17 cellular contexts compared by ENCODE assay signal in the genomic region with DNA sequence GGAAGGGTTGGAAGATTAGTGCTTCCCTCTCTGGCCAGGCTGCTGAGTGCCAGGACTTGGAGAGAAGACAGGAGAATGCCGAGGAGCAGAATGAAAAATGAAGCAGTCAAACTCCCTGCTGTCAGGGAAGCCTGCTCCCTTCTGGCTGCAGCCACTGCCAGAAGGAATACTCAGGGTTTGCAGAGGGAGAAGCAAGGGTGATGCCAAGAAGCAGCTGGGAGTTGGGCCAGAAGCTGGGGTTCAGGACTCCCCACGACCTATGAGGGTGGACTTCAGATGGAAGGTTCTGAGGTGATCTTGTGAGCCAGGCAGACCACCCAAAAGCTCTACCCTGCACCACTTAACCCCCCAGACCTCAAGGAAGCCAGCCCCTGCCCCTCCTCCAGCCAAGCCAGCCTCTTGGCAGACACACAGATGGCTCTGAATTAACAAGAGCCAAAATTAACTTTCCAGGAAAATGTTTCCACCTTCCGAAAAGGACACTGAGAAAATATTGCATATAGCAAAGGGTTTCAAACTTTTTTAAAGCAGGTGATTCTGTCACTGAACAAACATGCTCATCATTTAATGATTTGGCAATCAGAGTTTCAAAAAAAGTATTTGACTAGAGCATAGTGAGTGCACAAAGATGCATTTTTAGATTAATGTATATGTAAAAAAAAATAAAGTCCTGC.
DNase-seq lines count a peak whose midpoint lies in the region; ATAC-seq lines count a peak whose summit lies in the region.
"Had no signal": no experiment of that assay in that cellular context is flagged by ENCODE, and none has a peak within 500 bp of the region (broad histone marks: within the 10 kb centered on the region; RNA-seq: fewer than 3 reads in every experiment).

No MANE protein-coding gene starts in this region.

- no peaks in the 10 kb centered on the region for H3K9me3 ChIP-seq in MG63
- H3K9me3 ChIP-seq: SJSA1, upper lobe of right lung had no signal

- no peaks in the 10 kb centered on the region for H3K36me3 ChIP-seq in MG63
- H3K36me3 ChIP-seq: SJSA1, spleen, upper lobe of right lung had no signal

- DNase-seq in D341Med (ENCODE audit: low spot score) = peak; percentile 27
- peak; percentile 49 for DNase-seq in MG63
- peak; percentile 16 to 32 for DNase-seq in hippocampal formation (lab: John Stamatoyannopoulos, UW)
- peak; percentile 69 for DNase-seq in posterior vena cava (ENCODE audit: low spot score)
- no peak for DNase-seq in NCI-H1092 (lab: John Stamatoyannopoulos, UW)
- no peak for DNase-seq in NOMO-1 (lab: John Stamatoyannopoulos, UW; ENCODE audit: unreplicated experiment in 2 of 2)
- DNase-seq: activated CD4-positive, alpha-beta T cell treated with anti-CD3 and anti-CD28 coated beads, Interleukin-2, amount 50 U/mL, for 4 hours; activated naive CD4-positive, alpha-beta T cell treated with anti-CD3 and anti-CD28 coated beads, Interleukin-2, amount 10 ng/mL, durations not matched to agents 7 days and 5 days; natural killer cell; NCI-H1092 treated with DMSO at 0.1 percent for 48 hours; NCI-H187; NCI-H526; spleen; upper lobe of right lung had no signal

- intact Hi-C loops in posterior vena cava (cut with DNase I) = no loop called here

- no peak overlapping the region for H3K4me3 ChIP-seq in MG63
- H3K4me3 ChIP-seq: coronary artery, SJSA1, spleen, upper lobe of right lung had no signal

- H3K27me3 ChIP-seq in MG63 = peaks cover 2% of the 10 kb centered on the region; the same call in 1 of the 2 replicates
- H3K27me3 ChIP-seq: SJSA1, upper lobe of right lung had no signal

- no peak for ATAC-seq in HG03039 (IDR thresholded peaks at IDR 0.05; ENCODE audit: unreplicated experiment)
- ATAC-seq: natural killer cell, upper lobe of right lung had no signal

Comparison
In these comparisons a context has a peak if more than half of its experiments do, and no peak if none do; other contexts are left out.
1. DNase-seq: peak in D341Med (single experiment), MG63 (single experiment), hippocampal formation (2 of 2) and posterior vena cava (single experiment); none in NCI-H1092 (single experiment) and NOMO-1 (0 of 2).